Comparison of ENCODE assay signal across 8 cellular contexts in the genomic region with DNA sequence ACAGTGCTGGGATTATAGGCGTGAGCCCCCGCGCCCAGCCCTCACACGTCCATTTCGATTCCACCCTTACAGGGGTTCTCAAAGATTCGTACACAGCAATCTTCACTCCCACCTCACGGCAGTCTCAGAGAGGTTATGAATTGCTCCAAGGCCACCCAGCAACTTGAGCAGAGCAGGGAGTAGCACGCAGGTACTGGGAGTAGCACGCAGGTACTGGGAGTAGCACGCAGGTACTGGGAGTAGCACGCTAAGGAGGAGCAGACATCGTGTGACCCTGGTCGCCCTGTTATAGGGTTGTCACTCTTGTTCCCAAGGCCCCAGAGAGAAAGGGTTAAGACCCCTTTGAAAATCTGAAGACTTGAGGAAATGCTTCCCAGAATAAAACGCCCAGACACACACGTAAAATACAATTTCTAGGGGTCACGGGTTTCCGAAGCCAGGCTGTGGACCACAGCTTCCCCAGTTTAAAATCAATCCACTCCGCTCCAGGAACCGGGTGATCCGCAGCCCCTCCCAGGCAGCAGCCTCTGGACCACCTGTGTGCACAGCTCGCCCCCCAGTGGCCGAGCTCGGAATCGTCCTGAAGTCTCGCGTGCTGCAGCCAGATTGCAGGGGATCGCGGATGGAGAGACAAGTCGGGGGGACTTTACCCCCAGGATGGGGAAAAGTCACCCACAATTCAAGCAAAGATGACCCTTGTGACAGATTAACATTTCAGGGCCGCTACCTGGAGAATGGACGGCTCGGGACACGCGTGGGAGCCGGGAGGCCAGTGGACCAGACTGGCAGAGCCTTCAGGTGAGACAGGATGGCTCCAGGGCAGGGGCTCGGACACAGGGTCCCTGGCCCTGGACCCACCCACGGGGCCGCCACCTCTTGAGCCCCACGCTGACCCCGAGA.
DNase-seq lines count a peak whose midpoint lies in the region; ATAC-seq and TF ChIP-seq lines count a peak whose summit lies in the region.

No MANE protein-coding gene starts in this region.

- H3K27me3 Mint-ChIP-seq in Caco-2 (ENCODE audit: insufficient read depth, unreplicated experiment), result no peaks in the 10 kb centered on the region
- peaks cover 0 to 27% of the 10 kb centered on the region in 2 donors for H3K27me3 Mint-ChIP-seq in natural killer cell treated with Interleukin-12 subunit alpha and Interleukin-12 subunit beta and Interleukin-15 and Interleukin-18, amount 100 ng/mL, for 72 hours

- peak overlapping the region in 1 of 2 experiments; percentile 87; a peak in 1 of 4 replicates for H4K8ac ChIP-seq in IMR-90 (ENCODE audit: low read depth in 2 of 2, low read length in 2 of 2)

- H4K20me1 ChIP-seq in IMR-90 (ENCODE audit: insufficient read depth, low read length) (peaks cover 6% of the 10 kb centered on the region), OCI-LY7 (ENCODE audit: insufficient read depth, low read length) (no peaks in the 10 kb centered on the region)

- H3K14ac ChIP-seq in IMR-90 (replicated peaks; ENCODE audit: low read depth, low read length), result 0 out of 2 replicates have a peak overlapping the region, but pooled peaks have one; percentile 54

- WGBS in IMR-90 (ENCODE audit: extremely low coverage in 2 of 2, insufficient read length in 1 of 2), 2 experiments, result 4% methylated on average over 13 of the region's 40 CpGs; no CpG with 5 or more reads in 1 of the 2 experiments
- 17 to 18% methylated on average over 8 to 13 of the region's 40 CpGs for WGBS in esophagus squamous epithelium, 2 donors

- peak overlapping the region; percentile 63 for H2AK9ac ChIP-seq in IMR-90 (replicated peaks; ENCODE audit: low read depth, low read length, poor library complexity)

- peak; percentile 95 for TF ChIP-seq CTCF in Caco-2 (IDR thresholded peaks at IDR 0.05; ENCODE audit: insufficient read depth in 1 of 2, low read depth in 1 of 2, low read length in 1 of 2, severe bottlenecking in 1 of 2, unreplicated experiment in 1 of 2)
- peak; percentile 95 for TF ChIP-seq CTCF in IMR-90 (conservative IDR thresholded peaks at IDR 0.05; ENCODE audit: low read depth, low read length)
- TF ChIP-seq CTCF in OCI-LY7 (conservative IDR thresholded peaks at IDR 0.05; ENCODE audit: low read length), result peak; percentile 97
- TF ChIP-seq CTCF in esophagus squamous epithelium (IDR thresholded peaks at IDR 0.05), result peak; percentile 89 to 99 (median 93)

- dilution Hi-C loops in IMR-90 (cut with HindIII; ENCODE audit: low sequenced_read_pairs, unreplicated experiment), result no loop called here

- no peak overlapping the region for H3K27ac ChIP-seq in IMR-90 (ENCODE audit: insufficient read depth, low read length)
- H3K27ac ChIP-seq in OCI-LY7 (ENCODE audit: low read depth, low read length, poor library complexity, severe bottlenecking), result no peak overlapping the region
- no peak overlapping the region for H3K27ac ChIP-seq in esophagus squamous epithelium

- no peaks in the 10 kb centered on the region for H3K27me3 ChIP-seq in Caco-2 (replicated peaks; ENCODE audit: control insufficient read depth, insufficient read depth, low read length)
- no peaks in the 10 kb centered on the region for H3K27me3 ChIP-seq in IMR-90 (ENCODE audit: control insufficient read depth, insufficient read depth, low read length)
- peaks cover 0 to 26% (median 0%) of the 10 kb centered on the region in 4 donors for H3K27me3 ChIP-seq in esophagus squamous epithelium

- POLR2A ChIA-PET in Caco-2 (lab: Charles Lee) (interaction anchor here (0.6 kb wide), 1 partner anchor 477 kb away, joined by 3 read pairs; the partner anchor contains the start of gene RFLNA), IMR-90 (lab: Charles Lee; ENCODE audit: unreplicated experiment) (no interaction called here), OCI-LY7 (lab: Charles Lee) (no interaction called here)

- no peak overlapping the region for H3K4me3 ChIP-seq in Caco-2 (ENCODE audit: low read depth, low read length)
- H3K4me3 ChIP-seq in IMR-90 (ENCODE audit: insufficient read depth, low read depth, low read length), result no peak overlapping the region
- H3K4me3 ChIP-seq in OCI-LY7 (ENCODE audit: low read depth, low read length, poor library complexity, severe bottlenecking), result no peak overlapping the region
- H3K4me3 ChIP-seq in esophagus squamous epithelium, result no peak overlapping the region

- H3K79me2 ChIP-seq in OCI-LY7 (ENCODE audit: insufficient read depth, low read depth, low read length), result no peaks in the 10 kb centered on the region

- H3K9ac ChIP-seq in IMR-90 (ENCODE audit: low read depth, low read length), result no peak overlapping the region

- intact Hi-C loops in Caco-2 (cut with micrococcal nuclease; ENCODE audit: unreplicated experiment), result loop anchor here (1.0 to 10.0 kb wide), 3 partner anchors 135 to 735 kb away; no protein-coding TSS in a partner anchor
- intact Hi-C loops in IMR-90 (cut with micrococcal nuclease), result loop anchor here (1.0 kb wide), 1 partner anchor 735 kb away; no protein-coding TSS in a partner anchor
- intact Hi-C loops in OCI-LY7 (cut with micrococcal nuclease; ENCODE audit: unreplicated experiment), result loop anchor here (5.0 kb wide), 1 partner anchor 449 kb away; no protein-coding TSS in a partner anchor
- intact Hi-C loops in esophagus squamous epithelium (cut with DNase I), result loop anchor here (10.0 kb wide), 1 partner anchor 123 kb away; no protein-coding TSS in a partner anchor

- no peak overlapping the region for H2BK5ac ChIP-seq in IMR-90 (ENCODE audit: low read depth, low read length, poor library complexity, severe bottlenecking)

- no TSS peak for BruUV-seq in Caco-2 (replicated peaks; lab: Mats Ljungman, UMichigan)
- BruUV-seq in IMR-90 (replicated peaks; lab: Mats Ljungman, UMichigan), result no TSS peak
- BruUV-seq in OCI-LY7 (replicated peaks; lab: Mats Ljungman, UMichigan), result no TSS peak

- peak overlapping the region; percentile 84; the same call in 1 of the 2 replicates for H2BK20ac ChIP-seq in IMR-90 (ENCODE audit: low read depth, low read length)

- peak overlapping the region; percentile 9 for H3K27ac Mint-ChIP-seq in Caco-2 (ENCODE audit: unreplicated experiment)
- H3K27ac Mint-ChIP-seq in natural killer cell treated with Interleukin-12 subunit alpha and Interleukin-12 subunit beta and Interleukin-15 and Interleukin-18, amount 100 ng/mL, for 72 hours, result peak overlapping the region; percentile 84 to 97

- peaks cover 22% of the 10 kb centered on the region; the same call in 1 of the 2 replicates for H3K4me1 ChIP-seq in Caco-2
- peaks cover 28% of the 10 kb centered on the region for H3K4me1 ChIP-seq in IMR-90 (ENCODE audit: control insufficient read depth, insufficient read depth, low read length)
- H3K4me1 ChIP-seq in OCI-LY7 (ENCODE audit: insufficient read depth, low read length, poor library complexity, severe bottlenecking), result peaks cover 33% of the 10 kb centered on the region
- peaks cover 15 to 48% (median 32%) of the 10 kb centered on the region in 3 donors for H3K4me1 ChIP-seq in esophagus squamous epithelium

- DNase-seq in Caco-2, result peak; percentile 78 to 90
- DNase-seq in IMR-90, result peak; percentile 60
- DNase-seq in OCI-LY7 (ENCODE audit: low spot score), result peak; percentile 82
- peak; percentile 82 for DNase-seq in activated T-cell treated with anti-CD3 and anti-CD28 coated beads for 48 hours (ENCODE audit: low read depth)
- DNase-seq in esophagus squamous epithelium (lab: John Stamatoyannopoulos, UW), result no peak
- peak; percentile 85 for DNase-seq in natural killer cell treated with Interleukin-12 subunit alpha and Interleukin-12 subunit beta and Interleukin-15 and Interleukin-18, amount 100 ng/mL, for 72 hours (ENCODE audit: low spot score)
- peak; percentile 25 to 79 (median 70) for DNase-seq in stimulated activated naive CD4-positive, alpha-beta T cell (lab: John Stamatoyannopoulos, UW)

- H3K9me3 Mint-ChIP-seq in Caco-2 (ENCODE audit: unreplicated experiment), result no peaks in the 10 kb centered on the region
- H3K9me3 Mint-ChIP-seq in natural killer cell treated with Interleukin-12 subunit alpha and Interleukin-12 subunit beta and Interleukin-15 and Interleukin-18, amount 100 ng/mL, for 72 hours, result no peaks in the 10 kb centered on the region

- peaks cover 5% of the 10 kb centered on the region for H3K36me3 Mint-ChIP-seq in Caco-2 (ENCODE audit: insufficient read depth, unreplicated experiment)
- peaks cover 6% of the 10 kb centered on the region for H3K36me3 Mint-ChIP-seq in natural killer cell treated with Interleukin-12 subunit alpha and Interleukin-12 subunit beta and Interleukin-15 and Interleukin-18, amount 100 ng/mL, for 72 hours

- no peak overlapping the region; the same call in 1 of the 2 replicates for H3K23ac ChIP-seq in IMR-90 (ENCODE audit: low read depth, low read length)

- ATAC-seq in IMR-90 (ENCODE audit: low read depth) (peak; percentile 50), GM19023 (IDR thresholded peaks at IDR 0.05; ENCODE audit: unreplicated experiment) (no peak)
- ATAC-seq in natural killer cell treated with Interleukin-12 subunit alpha and Interleukin-12 subunit beta and Interleukin-15 and Interleukin-18, amount 100 ng/mL, for 72 hours, result no peak

- peaks cover 43% of the 10 kb centered on the region for H3K4me1 Mint-ChIP-seq in Caco-2 (ENCODE audit: low read depth, unreplicated experiment)
- peaks cover 32 to 52% of the 10 kb centered on the region in 2 donors for H3K4me1 Mint-ChIP-seq in natural killer cell treated with Interleukin-12 subunit alpha and Interleukin-12 subunit beta and Interleukin-15 and Interleukin-18, amount 100 ng/mL, for 72 hours (ENCODE audit: low read depth in 2 of 2)

- peak overlapping the region; percentile 79 for H2BK120ac ChIP-seq in IMR-90 (ENCODE audit: low read depth, low read length)

- H2AK5ac ChIP-seq in IMR-90 (ENCODE audit: low read depth, low read length), result peak overlapping the region; percentile 88

- H3K36me3 ChIP-seq in Caco-2 (ENCODE audit: control insufficient read depth, insufficient read depth, low read length) (no peaks in the 10 kb centered on the region), IMR-90 (ENCODE audit: control insufficient read depth, insufficient read depth, low read length) (no peaks in the 10 kb centered on the region), OCI-LY7 (ENCODE audit: insufficient read depth, low read length) (no peaks in the 10 kb centered on the region), esophagus squamous epithelium (no peaks in the 10 kb centered on the region)

- H4K5ac ChIP-seq in IMR-90 (ENCODE audit: low read depth, low read length), result peak overlapping the region; percentile 11; the same call in 1 of the 2 replicates

- H3K4ac ChIP-seq in IMR-90 (ENCODE audit: low read depth, low read length), result peak overlapping the region; percentile 74

- H3K9me3 ChIP-seq in Caco-2, result no peaks in the 10 kb centered on the region
- no peaks in the 10 kb centered on the region for H3K9me3 ChIP-seq in IMR-90 (ENCODE audit: control insufficient read depth, insufficient read depth, low read length)
- no peaks in the 10 kb centered on the region for H3K9me3 ChIP-seq in OCI-LY7 (ENCODE audit: low read length)
- no peaks in the 10 kb centered on the region for H3K9me3 ChIP-seq in esophagus squamous epithelium

- no peaks in the 10 kb centered on the region; a peak in 1 of 4 replicates for H3K79me1 ChIP-seq in IMR-90 (ENCODE audit: low read depth in 1 of 2, low read length in 2 of 2)

- CTCF ChIA-PET in Caco-2 (lab: Charles Lee), result interaction anchor here (0.5 to 1.5 kb wide), 10 partner anchors 26 to 754 kb away, joined by 3 to 5 read pairs (median 3); no protein-coding TSS in a partner anchor
- CTCF ChIA-PET in IMR-90 (lab: Yijun Ruan, JAX), result interaction anchor here (0.6 to 1.1 kb wide), 8 partner anchors 9 to 735 kb away, joined by 3 to 7 read pairs (median 4); no protein-coding TSS in a partner anchor
- CTCF ChIA-PET in OCI-LY7 (lab: Charles Lee; ENCODE audit: unreplicated experiment), result no interaction called here

- H3K4me3 Mint-ChIP-seq in Caco-2 (ENCODE audit: unreplicated experiment), result peak overlapping the region; percentile 46
- peak overlapping the region; percentile 55 for H3K4me3 Mint-ChIP-seq in natural killer cell treated with Interleukin-12 subunit alpha and Interleukin-12 subunit beta and Interleukin-15 and Interleukin-18, amount 100 ng/mL, for 72 hours

- H4K91ac ChIP-seq in IMR-90 (ENCODE audit: insufficient read depth, low read depth, low read length), result no peak overlapping the region; the same call in 1 of the 2 replicates

- peak overlapping the region; percentile 68; the same call in 1 of the 3 replicates for H2BK15ac ChIP-seq in IMR-90 (ENCODE audit: low read depth, low read length)

- TF ChIP-seq POLR2A in IMR-90 (IDR thresholded peaks at IDR 0.05; ENCODE audit: low read depth, low read length) (0 out of 2 replicates have a peak, but pooled peaks have one; percentile 29), esophagus squamous epithelium (IDR thresholded peaks at IDR 0.05) (no peak)

- in situ Hi-C loops in IMR-90 (cut with MboI; ENCODE audit: low sequenced_read_pairs), result loop anchor here (5.0 kb wide), 1 partner anchor 734 kb away; no protein-coding TSS in a partner anchor

- H3K9me1 ChIP-seq in IMR-90 (ENCODE audit: insufficient read depth, low read length), result peaks cover 12% of the 10 kb centered on the region

- H3K9me2 ChIP-seq in OCI-LY7 (ENCODE audit: insufficient read depth, low read length), result no peaks in the 10 kb centered on the region

- peak overlapping the region; percentile 74 for H3K4me2 ChIP-seq in IMR-90 (ENCODE audit: low read depth, low read length)
- H3K4me2 ChIP-seq in OCI-LY7 (ENCODE audit: low read length), result peak overlapping the region; percentile 12; the same call in 1 of the 2 replicates

- H3K18ac ChIP-seq in IMR-90 (ENCODE audit: low read depth, low read length), result no peak overlapping the region; the same call in 1 of the 2 replicates

- H3K56ac ChIP-seq in IMR-90 (ENCODE audit: extremely low read depth, insufficient read depth, low read length), result no peak overlapping the region

- H2AFZ ChIP-seq in IMR-90 (replicated peaks; ENCODE audit: low read length, poor library complexity) (peak overlapping the region; percentile 79), OCI-LY7 (ENCODE audit: low read length) (no peak overlapping the region)

- peak; percentile 97 for TF ChIP-seq RAD21 in IMR-90 (IDR thresholded peaks at IDR 0.05; ENCODE audit: low read length)
